Comparison of ENCODE assay signal across 15 cellular contexts in the genomic region with DNA sequence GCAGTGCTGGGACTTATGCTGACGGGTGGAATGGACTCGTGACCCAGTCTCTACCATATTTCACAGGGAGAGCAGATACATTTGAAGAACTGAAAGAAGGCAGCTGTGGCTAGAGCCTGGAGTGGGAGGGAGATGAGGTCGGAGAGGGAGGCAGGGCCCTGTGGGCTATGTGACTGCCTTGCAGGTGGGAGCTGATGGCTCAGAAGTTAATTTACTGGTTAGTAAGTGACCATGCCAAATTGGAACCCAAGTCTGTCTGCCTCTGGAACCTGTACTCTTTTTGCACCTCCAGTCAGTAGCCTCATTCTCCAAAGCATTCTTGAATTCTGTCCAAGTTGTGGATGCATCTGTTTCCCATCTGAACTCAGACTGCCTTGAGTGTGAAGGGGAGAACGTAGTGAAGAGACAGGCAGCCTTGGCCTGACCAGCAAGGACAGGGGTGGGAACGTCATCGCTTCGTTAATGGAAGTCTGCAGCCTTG.
DNase-seq lines count a peak whose midpoint lies in the region; ATAC-seq, FAIRE-seq and TF ChIP-seq lines count a peak whose summit lies in the region.
"Had no signal": no experiment of that assay in that cellular context is flagged by ENCODE, and none has a peak within 500 bp of the region (broad histone marks: within the 10 kb centered on the region; RNA-seq: fewer than 3 reads in every experiment).

No MANE protein-coding gene starts in this region.

- FAIRE-seq in GM12892 (lab: Jason Lieb, UNC) = no peak
- FAIRE-seq: GM19239 had no signal

- ATAC-seq in GM18511 (IDR thresholded peaks at IDR 0.05; ENCODE audit: unreplicated experiment) (peak; percentile 75), GM18519 (IDR thresholded peaks at IDR 0.05; ENCODE audit: low FRiP score, unreplicated experiment) (no peak)
- ATAC-seq: T-cell had no signal

- H3K4me3 ChIP-seq in fibroblast of villous mesenchyme (ENCODE audit: low read depth, low read length) = no peak overlapping the region

- no peak for TF ChIP-seq CTCF in fibroblast of villous mesenchyme (IDR thresholded peaks at IDR 0.05; ENCODE audit: insufficient read depth, low read depth, low read length)

- peak; percentile 86 for DNase-seq in RPMI8226
- peak; percentile 44 for DNase-seq in fibroblast of villous mesenchyme (ENCODE audit: low read depth)
- peak; percentile 26 for DNase-seq in renal cortical epithelial cell (ENCODE audit: low read depth)
- no peak for DNase-seq in NK-92 treated with Interleukin-12 subunit alpha and Interleukin-12 subunit beta, amount 100 ng/mL, for 24 hours (lab: John Stamatoyannopoulos, UW)
- DNase-seq in GM12892 (ENCODE audit: insufficient read length) = no peak
- no peak for DNase-seq in foreskin melanocyte
- DNase-seq: activated gamma-delta T cell; CD4-positive, alpha-beta T cell; hippocampal formation; NCI-H1092 treated with DMSO at 0.1 percent for 48 hours; NCI-H774 had no signal

- TF ChIP-seq POLR2A in GM12892 (IDR thresholded peaks at IDR 0.05; ENCODE audit: low read depth, low read length) = no peak

Comparison
In these comparisons a context has a peak if more than half of its experiments do, and no peak if none do; other contexts are left out.
1. DNase-seq: peak in RPMI8226 (single experiment), fibroblast of villous mesenchyme (single experiment) and renal cortical epithelial cell (single experiment); none in NK-92 treated with Interleukin-12 subunit alpha and Interleukin-12 subunit beta, amount 100 ng/mL, for 24 hours (single experiment), GM12892 (single experiment) and foreskin melanocyte (single experiment).